Comparison of ENCODE assay signal across 1 cellular context in genomic region chrX:66050140-66050569, GRCh38.
A peak's percentile ranks its signal among the peaks of the same experiment; 100 is the strongest.
TF ChIP-seq lines count a peak whose summit lies in the region.

No MANE protein-coding gene starts in this region.

TF ChIP-seq in GM12878, 131 proteins besides CTCF, POLR2A, EP300 and RAD21:
- TF ChIP-seq BCLAF1 (IDR thresholded peaks at IDR 0.05) (no peak), EED (IDR thresholded peaks at IDR 0.05; ENCODE audit: low read depth) (peak; percentile 45; the same call in 1 of the 2 replicates), JUND (IDR thresholded peaks at IDR 0.05; ENCODE audit: low read depth, low read length) (no peak), TAF1 (IDR thresholded peaks at IDR 0.05; ENCODE audit: borderline replicate concordance, low read depth, low read length) (no peak), MYC (IDR thresholded peaks at IDR 0.05; ENCODE audit: insufficient read depth, insufficient read length, insufficient replicate concordance, low read length, severe bottlenecking) (no peak), TBL1XR1 (IDR thresholded peaks at IDR 0.05; ENCODE audit: low read depth, low read length) (no peak), PAX8 (IDR thresholded peaks at IDR 0.05) (no peak)
